ENCODE assay signal across 16 cellular contexts in the genomic region with DNA sequence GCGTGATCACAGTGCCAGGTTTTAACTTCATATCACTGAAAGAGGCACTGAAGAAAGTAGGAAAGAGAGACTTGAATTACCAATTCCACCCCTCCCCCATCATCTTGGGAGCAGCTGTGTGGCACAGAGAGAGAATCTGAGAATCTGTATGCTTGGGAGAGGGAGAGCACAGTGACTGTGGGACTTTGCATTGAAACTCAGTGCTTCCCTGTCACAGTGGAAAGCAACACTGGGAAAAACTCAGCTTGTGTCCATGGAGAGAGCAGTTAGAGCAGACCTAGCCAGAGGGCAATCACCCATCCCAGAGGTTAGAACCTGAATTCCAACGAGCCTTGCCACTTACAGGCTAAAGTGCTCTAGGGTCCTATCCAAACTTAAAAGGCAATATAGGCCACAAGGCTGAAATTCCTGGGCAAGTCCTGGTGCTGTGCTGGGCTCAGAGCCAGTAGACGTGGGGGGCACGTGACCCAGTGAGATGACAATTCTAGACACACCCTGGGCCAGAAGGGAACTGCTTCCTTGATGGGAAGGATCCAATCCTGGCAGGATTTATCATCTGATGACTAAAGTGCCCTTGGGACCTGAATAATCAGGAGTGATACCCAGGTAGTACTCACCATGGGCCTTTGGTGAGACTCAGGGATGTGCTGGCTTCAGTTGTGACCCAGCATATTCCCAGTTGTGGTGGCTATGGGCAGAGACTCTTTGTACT. TPM values are rescaled to one million over a fixed set of nuclear protein-coding genes. Genes with fewer than 3 reads are reported as not detected.
"Had no signal": no experiment of that assay in that cellular context is flagged by ENCODE, and none has a peak within 500 bp of the region (broad histone marks: within the 10 kb centered on the region; RNA-seq: fewer than 3 reads in every experiment).

No MANE protein-coding gene starts in this region.

- H2AFZ ChIP-seq: parathyroid adenoma had no signal

- H3K4me1 Mint-ChIP-seq: T-helper 17 cell had no signal

- H3K27ac ChIP-seq: parathyroid adenoma, uterus had no signal

- H3K27me3 Mint-ChIP-seq: central memory CD8-positive, alpha-beta T cell; effector memory CD8-positive, alpha-beta T cell; T-helper 17 cell had no signal

- FAIRE-seq: islet of Langerhans had no signal

- H3K36me3 ChIP-seq: uterus had no signal

- H3K4me3 ChIP-seq: uterus had no signal

- H3K27ac Mint-ChIP-seq: effector memory CD8-positive, alpha-beta T cell; naive thymus-derived CD4-positive, alpha-beta T cell; T-helper 17 cell had no signal

- H3K79me2 ChIP-seq: parathyroid adenoma had no signal

- H3K9me3 ChIP-seq: uterus had no signal

- H3K27me3 ChIP-seq: uterus had no signal

- H3K4me3 Mint-ChIP-seq: central memory CD8-positive, alpha-beta T cell; effector memory CD8-positive, alpha-beta T cell; naive thymus-derived CD4-positive, alpha-beta T cell; T-helper 17 cell had no signal

- DNase-seq: activated CD4-positive, alpha-beta T cell treated with anti-CD3 and anti-CD28 coated beads, Interleukin-2, amount 50 U/mL, for 1 hour; activated CD4-positive, CD25-positive, alpha-beta regulatory T cell; activated naive CD4-positive, alpha-beta T cell treated with anti-CD3 and anti-CD28 coated beads, Interleukin-2, amount 50 U/mL, for 16 hours; activated T-cell treated with anti-CD3 and anti-CD28 coated beads, Interleukin-2, amount 50 U/mL, for 1 hour; effector memory CD8-positive, alpha-beta T cell; glutamatergic neuron; left ventricle myocardium superior; naive thymus-derived CD4-positive, alpha-beta T cell; retina; stimulated activated CD4-positive, alpha-beta T cell treated with anti-CD3 and anti-CD28 coated beads, Interleukin-15, amount 100 ng/mL, for 24 hours; stimulated activated CD4-positive, alpha-beta T cell treated with anti-CD3 and anti-CD28 coated beads, Interleukin-4, amount 100 ng/mL, for 4 hours; T-helper 17 cell; uterus had no signal

- H3K9ac ChIP-seq: parathyroid adenoma had no signal

- ATAC-seq: effector memory CD8-positive, alpha-beta T cell; naive thymus-derived CD4-positive, alpha-beta T cell; T-helper 17 cell had no signal

- H3K4me1 ChIP-seq: parathyroid adenoma, uterus had no signal

RNA-seq across cellular contexts. Expression of gene ABCB11, which starts 15.5 kb away (rescaled TPM):
- total RNA-seq: naive thymus-derived CD4-positive, alpha-beta T cell; T-helper 17 cell had no signal
- polyA plus RNA-seq: naive thymus-derived CD4-positive, alpha-beta T cell had no signal

RNA-seq across cellular contexts. Expression of gene DHRS9, which starts 22.8 kb away (rescaled TPM):
- total RNA-seq: T-helper 17 cell had no signal
- polyA plus RNA-seq: naive thymus-derived CD4-positive, alpha-beta T cell had no signal
